In genomic region chr7:107622429-107622828, GRCh38 we compare ENCODE assay signal across 11 cellular contexts. TPM values are rescaled to one million over a fixed set of nuclear protein-coding genes. Genes with fewer than 3 reads are reported as not detected.
A peak's percentile ranks its signal among the peaks of the same experiment; 100 is the strongest.
DNase-seq lines count a peak whose midpoint lies in the region; ATAC-seq and TF ChIP-seq lines count a peak whose summit lies in the region.
"Had no signal": no experiment of that assay in that cellular context is flagged by ENCODE, and none has a peak within 500 bp of the region (broad histone marks: within the 10 kb centered on the region; RNA-seq: fewer than 3 reads in every experiment).

No MANE protein-coding gene starts in this region.

- no peaks in the 10 kb centered on the region for H3K9me3 ChIP-seq in mucosa of descending colon
- H3K9me3 ChIP-seq: testis had no signal

- TF ChIP-seq CTCF in mucosa of descending colon (IDR thresholded peaks at IDR 0.05), result no peak

- ATAC-seq in mucosa of descending colon (peak; percentile 87), HG03095 (IDR thresholded peaks at IDR 0.05; ENCODE audit: unreplicated experiment) (no peak), GM18868 (IDR thresholded peaks at IDR 0.05; ENCODE audit: unreplicated experiment) (no peak), GM18511 (IDR thresholded peaks at IDR 0.05; ENCODE audit: unreplicated experiment) (no peak)

- DNase-seq in ELR (ENCODE audit: low read depth), result peak; percentile 81
- DNase-seq in M059J (ENCODE audit: low read depth), result peak; percentile 84
- DNase-seq in dermis microvascular lymphatic vessel endothelial cell (ENCODE audit: low read depth in 2 of 2), result peak; percentile 75 to 80
- no peak for DNase-seq in mucosa of descending colon
- no peak for DNase-seq in DMS53 treated with DMSO at 0.1 percent for 48 hours (lab: John Stamatoyannopoulos, UW; ENCODE audit: unreplicated experiment)
- DNase-seq: activated CD4-positive, alpha-beta T cell treated with anti-CD3 and anti-CD28 coated beads, Interleukin-2, amount 10 ng/mL, durations not matched to agents 24 days and 14 days; left cardiac atrium; testis had no signal

- intact Hi-C loops in mucosa of descending colon (cut with DNase I, micrococcal nuclease), result no loop called here

- no peaks in the 10 kb centered on the region for H3K4me1 ChIP-seq in mucosa of descending colon (ENCODE audit: low read depth)
- H3K4me1 ChIP-seq: testis had no signal

- H3K4me3 ChIP-seq in mucosa of descending colon, result no peak overlapping the region
- H3K4me3 ChIP-seq: testis had no signal

- H3K36me3 ChIP-seq in mucosa of descending colon (ENCODE audit: low read depth), result no peaks in the 10 kb centered on the region

RNA-seq across cellular contexts. Expression of gene SLC26A4, which starts 38.2 kb away (rescaled TPM):
- total RNA-seq in M059J (2014; rRNA removed; shearing (Covaris generic)), result 0.84 and 1.6 TPM in 2 replicates
- 10.4 and 18.2 TPM in 2 replicates for total RNA-seq in dermis microvascular lymphatic vessel endothelial cell
- 1 to 10 TPM in 1 of 3 donors, under 1 TPM in 2; 0.48 to 1.4 (median 0.57) TPM for total RNA-seq in mucosa of descending colon

RNA-seq across cellular contexts. Expression of gene BCAP29, which starts 42.4 kb away (rescaled TPM):
- 120 and 234 TPM in 2 replicates for total RNA-seq in M059J (2014; rRNA removed; shearing (Covaris generic))
- total RNA-seq in dermis microvascular lymphatic vessel endothelial cell, result 47.2 and 49.6 TPM in 2 replicates
- 10 to 100 TPM; 51.7 to 73.8 (median 66.6) TPM for total RNA-seq in mucosa of descending colon

RNA-seq across cellular contexts. Expression of gene DUS4L, which starts 58.7 kb away (rescaled TPM):
- 8.1 and 12.5 TPM in 2 replicates for total RNA-seq in M059J (2014; rRNA removed; shearing (Covaris generic))
- 3.5 and 4.1 TPM in 2 replicates for total RNA-seq in dermis microvascular lymphatic vessel endothelial cell
- 1 to 10 TPM; 5.2 to 7.0 (median 7.0) TPM for total RNA-seq in mucosa of descending colon

RNA-seq across cellular contexts. Expression of gene COG5, which starts 58.7 kb away (rescaled TPM):
- 20.8 and 62.3 TPM in 2 replicates for total RNA-seq in M059J (2014; rRNA removed; shearing (Covaris generic))
- total RNA-seq in dermis microvascular lymphatic vessel endothelial cell, result 17.8 and 18.6 TPM in 2 replicates
- total RNA-seq in mucosa of descending colon, result 10 to 100 TPM; 46.8 to 56.4 (median 47.7) TPM

Comparison
In these comparisons a context has a peak if more than half of its experiments do, and no peak if none do; other contexts are left out.
1. DNase-seq: peak in ELR (single experiment), M059J (single experiment) and dermis microvascular lymphatic vessel endothelial cell (2 of 2); none in mucosa of descending colon (0 of 3) and DMS53 treated with DMSO at 0.1 percent for 48 hours (single experiment).